In genomic region chr9:15070716-15071115, GRCh38 we compare ENCODE assay signal across 9 cellular contexts.
"Had no signal": no experiment of that assay in that cellular context is flagged by ENCODE, and none has a peak within 500 bp of the region (broad histone marks: within the 10 kb centered on the region; RNA-seq: fewer than 3 reads in every experiment).

No MANE protein-coding gene starts in this region.

- H3K27me3 Mint-ChIP-seq: IgD-negative memory B cell had no signal

- H2AFZ ChIP-seq: GM23338 had no signal

- FAIRE-seq: H1, H54, HepG2 had no signal

- ATAC-seq: GM23338, HepG2 had no signal

- H3K9me3 Mint-ChIP-seq: GM23338 had no signal

- H3K4me3 Mint-ChIP-seq: GM23338, H9, IgD-negative memory B cell had no signal

- H3K36me3 Mint-ChIP-seq: IgD-negative memory B cell had no signal

- H3K4me3 ChIP-seq: GM23338 had no signal

- H3K27ac Mint-ChIP-seq: GM23338, H9, IgD-negative memory B cell had no signal

- H3K27ac ChIP-seq: HL-60 had no signal

- DNase-seq: H9, HCEC 1CT, KBM-7 had no signal

- H3K4me2 ChIP-seq: GM23338 had no signal

- H3K4me1 Mint-ChIP-seq: GM23338, H9, IgD-negative memory B cell had no signal
